1 cellular context compared by ENCODE assay signal in the genomic region with DNA sequence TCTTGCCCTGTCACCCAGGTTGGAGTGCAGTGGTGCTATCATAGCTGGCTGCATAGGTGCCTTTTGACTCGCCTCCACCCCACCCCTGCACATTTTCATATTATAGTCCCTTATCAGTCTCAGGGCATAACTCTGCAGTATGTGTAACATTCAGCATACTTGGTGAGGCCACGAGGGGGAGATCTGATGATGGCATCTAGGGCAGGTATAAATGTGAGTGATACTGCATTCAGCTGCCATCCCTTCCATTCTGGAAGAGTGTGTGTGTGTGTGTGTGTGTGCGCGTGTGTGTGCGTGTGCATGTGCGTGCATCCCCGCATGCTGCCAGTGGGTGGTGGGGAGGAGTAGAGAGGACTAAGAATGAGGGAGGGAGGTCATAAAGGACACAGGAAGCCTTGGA.
TF ChIP-seq lines count a peak whose summit lies in the region.

No MANE protein-coding gene starts in this region.

TF ChIP-seq in HEK293, 187 proteins besides CTCF, POLR2A, EP300 and RAD21 (continued from another document):
- TF ChIP-seq, protein P1, sequence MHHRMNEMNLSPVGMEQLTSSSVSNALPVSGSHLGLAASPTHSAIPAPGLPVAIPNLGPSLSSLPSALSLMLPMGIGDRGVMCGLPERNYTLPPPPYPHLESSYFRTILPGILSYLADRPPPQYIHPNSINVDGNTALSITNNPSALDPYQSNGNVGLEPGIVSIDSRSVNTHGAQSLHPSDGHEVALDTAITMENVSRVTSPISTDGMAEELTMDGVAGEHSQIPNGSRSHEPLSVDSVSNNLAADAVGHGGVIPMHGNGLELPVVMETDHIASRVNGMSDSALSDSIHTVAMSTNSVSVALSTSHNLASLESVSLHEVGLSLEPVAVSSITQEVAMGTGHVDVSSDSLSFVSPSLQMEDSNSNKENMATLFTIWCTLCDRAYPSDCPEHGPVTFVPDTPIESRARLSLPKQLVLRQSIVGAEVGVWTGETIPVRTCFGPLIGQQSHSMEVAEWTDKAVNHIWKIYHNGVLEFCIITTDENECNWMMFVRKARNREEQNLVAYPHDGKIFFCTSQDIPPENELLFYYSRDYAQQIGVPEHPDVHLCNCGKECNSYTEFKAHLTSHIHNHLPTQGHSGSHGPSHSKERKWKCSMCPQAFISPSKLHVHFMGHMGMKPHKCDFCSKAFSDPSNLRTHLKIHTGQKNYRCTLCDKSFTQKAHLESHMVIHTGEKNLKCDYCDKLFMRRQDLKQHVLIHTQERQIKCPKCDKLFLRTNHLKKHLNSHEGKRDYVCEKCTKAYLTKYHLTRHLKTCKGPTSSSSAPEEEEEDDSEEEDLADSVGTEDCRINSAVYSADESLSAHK (tag by site-specific recombination; IDR thresholded peaks at IDR 0.05), result 0 out of 2 replicates have a peak, but pooled peaks have one; percentile 20
- TF ChIP-seq, protein P2, sequence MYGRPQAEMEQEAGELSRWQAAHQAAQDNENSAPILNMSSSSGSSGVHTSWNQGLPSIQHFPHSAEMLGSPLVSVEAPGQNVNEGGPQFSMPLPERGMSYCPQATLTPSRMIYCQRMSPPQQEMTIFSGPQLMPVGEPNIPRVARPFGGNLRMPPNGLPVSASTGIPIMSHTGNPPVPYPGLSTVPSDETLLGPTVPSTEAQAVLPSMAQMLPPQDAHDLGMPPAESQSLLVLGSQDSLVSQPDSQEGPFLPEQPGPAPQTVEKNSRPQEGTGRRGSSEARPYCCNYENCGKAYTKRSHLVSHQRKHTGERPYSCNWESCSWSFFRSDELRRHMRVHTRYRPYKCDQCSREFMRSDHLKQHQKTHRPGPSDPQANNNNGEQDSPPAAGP (tag by site-specific recombination; IDR thresholded peaks at IDR 0.05), result 0 out of 2 replicates have a peak, but pooled peaks have one; percentile 23
- TF ChIP-seq ZNF2 (tag by site-specific recombination; IDR thresholded peaks at IDR 0.05) (peak; percentile 22; the same call in 1 of the 2 replicates), ZNF707 (tag by site-specific recombination; IDR thresholded peaks at IDR 0.05) (no peak), ZNF202 (tag by site-specific recombination; IDR thresholded peaks at IDR 0.05; ENCODE audit: borderline replicate concordance) (no peak), ZSCAN30 (tag by site-specific recombination; IDR thresholded peaks at IDR 0.05) (0 out of 2 replicates have a peak, but pooled peaks have one; percentile 33), ZNF23 (tag by site-specific recombination; IDR thresholded peaks at IDR 0.05; ENCODE audit: borderline replicate concordance) (no peak), ZNF140 (tag by site-specific recombination; IDR thresholded peaks at IDR 0.05) (no peak), ZFP41 (tag by site-specific recombination; IDR thresholded peaks at IDR 0.05; ENCODE audit: borderline replicate concordance) (no peak), ZNF416 (tag by site-specific recombination; IDR thresholded peaks at IDR 0.05) (no peak), ZNF335 (tag by site-specific recombination; conservative IDR thresholded peaks at IDR 0.05) (peak; percentile 30), KLF7 (tag by site-specific recombination; IDR thresholded peaks at IDR 0.05; ENCODE audit: borderline replicate concordance) (no peak), SP2 (tag by site-specific recombination; IDR thresholded peaks at IDR 0.05) (no peak), ZEB2 (tag by site-specific recombination; IDR thresholded peaks at IDR 0.05) (peak; percentile 83), ZBTB48 (tag by site-specific recombination; IDR thresholded peaks at IDR 0.05) (peak; percentile 86), ZNF146 (tag by site-specific recombination; IDR thresholded peaks at IDR 0.05) (no peak), SP7 (tag by site-specific recombination; IDR thresholded peaks at IDR 0.05) (peak; percentile 64), SP3 (tag by site-specific recombination; IDR thresholded peaks at IDR 0.05) (no peak), ZNF391 (tag by site-specific recombination; IDR thresholded peaks at IDR 0.05; ENCODE audit: borderline replicate concordance, low read depth) (no peak), ZXDB (tag by site-specific recombination; IDR thresholded peaks at IDR 0.05) (0 out of 2 replicates have a peak, but pooled peaks have one; percentile 34), ZIC2 (tag by site-specific recombination; IDR thresholded peaks at IDR 0.05) (peak; percentile 71; the same call in 1 of the 2 replicates), OSR2 (tag by site-specific recombination; IDR thresholded peaks at IDR 0.05) (no peak), ZNF658 (tag by site-specific recombination; IDR thresholded peaks at IDR 0.05) (no peak), ZNF350 (tag by site-specific recombination; IDR thresholded peaks at IDR 0.05) (no peak), MZF1 (tag by site-specific recombination; IDR thresholded peaks at IDR 0.05; ENCODE audit: borderline replicate concordance) (0 out of 2 replicates have a peak, but pooled peaks have one; percentile 40)
- TF ChIP-seq, protein P3, sequence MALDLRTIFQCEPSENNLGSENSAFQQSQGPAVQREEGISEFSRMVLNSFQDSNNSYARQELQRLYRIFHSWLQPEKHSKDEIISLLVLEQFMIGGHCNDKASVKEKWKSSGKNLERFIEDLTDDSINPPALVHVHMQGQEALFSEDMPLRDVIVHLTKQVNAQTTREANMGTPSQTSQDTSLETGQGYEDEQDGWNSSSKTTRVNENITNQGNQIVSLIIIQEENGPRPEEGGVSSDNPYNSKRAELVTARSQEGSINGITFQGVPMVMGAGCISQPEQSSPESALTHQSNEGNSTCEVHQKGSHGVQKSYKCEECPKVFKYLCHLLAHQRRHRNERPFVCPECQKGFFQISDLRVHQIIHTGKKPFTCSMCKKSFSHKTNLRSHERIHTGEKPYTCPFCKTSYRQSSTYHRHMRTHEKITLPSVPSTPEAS (tag by site-specific recombination; IDR thresholded peaks at IDR 0.05), result peak; percentile 95
- TF ChIP-seq, protein P4, sequence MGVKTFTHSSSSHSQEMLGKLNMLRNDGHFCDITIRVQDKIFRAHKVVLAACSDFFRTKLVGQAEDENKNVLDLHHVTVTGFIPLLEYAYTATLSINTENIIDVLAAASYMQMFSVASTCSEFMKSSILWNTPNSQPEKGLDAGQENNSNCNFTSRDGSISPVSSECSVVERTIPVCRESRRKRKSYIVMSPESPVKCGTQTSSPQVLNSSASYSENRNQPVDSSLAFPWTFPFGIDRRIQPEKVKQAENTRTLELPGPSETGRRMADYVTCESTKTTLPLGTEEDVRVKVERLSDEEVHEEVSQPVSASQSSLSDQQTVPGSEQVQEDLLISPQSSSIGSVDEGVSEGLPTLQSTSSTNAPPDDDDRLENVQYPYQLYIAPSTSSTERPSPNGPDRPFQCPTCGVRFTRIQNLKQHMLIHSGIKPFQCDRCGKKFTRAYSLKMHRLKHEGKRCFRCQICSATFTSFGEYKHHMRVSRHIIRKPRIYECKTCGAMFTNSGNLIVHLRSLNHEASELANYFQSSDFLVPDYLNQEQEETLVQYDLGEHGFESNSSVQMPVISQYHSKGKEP (tag by site-specific recombination; IDR thresholded peaks at IDR 0.05), result peak; percentile 37; the same call in 1 of the 2 replicates
- TF ChIP-seq, protein P5, sequence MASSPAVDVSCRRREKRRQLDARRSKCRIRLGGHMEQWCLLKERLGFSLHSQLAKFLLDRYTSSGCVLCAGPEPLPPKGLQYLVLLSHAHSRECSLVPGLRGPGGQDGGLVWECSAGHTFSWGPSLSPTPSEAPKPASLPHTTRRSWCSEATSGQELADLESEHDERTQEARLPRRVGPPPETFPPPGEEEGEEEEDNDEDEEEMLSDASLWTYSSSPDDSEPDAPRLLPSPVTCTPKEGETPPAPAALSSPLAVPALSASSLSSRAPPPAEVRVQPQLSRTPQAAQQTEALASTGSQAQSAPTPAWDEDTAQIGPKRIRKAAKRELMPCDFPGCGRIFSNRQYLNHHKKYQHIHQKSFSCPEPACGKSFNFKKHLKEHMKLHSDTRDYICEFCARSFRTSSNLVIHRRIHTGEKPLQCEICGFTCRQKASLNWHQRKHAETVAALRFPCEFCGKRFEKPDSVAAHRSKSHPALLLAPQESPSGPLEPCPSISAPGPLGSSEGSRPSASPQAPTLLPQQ (tag by site-specific recombination; IDR thresholded peaks at IDR 0.05), result 0 out of 2 replicates have a peak, but pooled peaks have one; percentile 44
- TF ChIP-seq, protein P6, sequence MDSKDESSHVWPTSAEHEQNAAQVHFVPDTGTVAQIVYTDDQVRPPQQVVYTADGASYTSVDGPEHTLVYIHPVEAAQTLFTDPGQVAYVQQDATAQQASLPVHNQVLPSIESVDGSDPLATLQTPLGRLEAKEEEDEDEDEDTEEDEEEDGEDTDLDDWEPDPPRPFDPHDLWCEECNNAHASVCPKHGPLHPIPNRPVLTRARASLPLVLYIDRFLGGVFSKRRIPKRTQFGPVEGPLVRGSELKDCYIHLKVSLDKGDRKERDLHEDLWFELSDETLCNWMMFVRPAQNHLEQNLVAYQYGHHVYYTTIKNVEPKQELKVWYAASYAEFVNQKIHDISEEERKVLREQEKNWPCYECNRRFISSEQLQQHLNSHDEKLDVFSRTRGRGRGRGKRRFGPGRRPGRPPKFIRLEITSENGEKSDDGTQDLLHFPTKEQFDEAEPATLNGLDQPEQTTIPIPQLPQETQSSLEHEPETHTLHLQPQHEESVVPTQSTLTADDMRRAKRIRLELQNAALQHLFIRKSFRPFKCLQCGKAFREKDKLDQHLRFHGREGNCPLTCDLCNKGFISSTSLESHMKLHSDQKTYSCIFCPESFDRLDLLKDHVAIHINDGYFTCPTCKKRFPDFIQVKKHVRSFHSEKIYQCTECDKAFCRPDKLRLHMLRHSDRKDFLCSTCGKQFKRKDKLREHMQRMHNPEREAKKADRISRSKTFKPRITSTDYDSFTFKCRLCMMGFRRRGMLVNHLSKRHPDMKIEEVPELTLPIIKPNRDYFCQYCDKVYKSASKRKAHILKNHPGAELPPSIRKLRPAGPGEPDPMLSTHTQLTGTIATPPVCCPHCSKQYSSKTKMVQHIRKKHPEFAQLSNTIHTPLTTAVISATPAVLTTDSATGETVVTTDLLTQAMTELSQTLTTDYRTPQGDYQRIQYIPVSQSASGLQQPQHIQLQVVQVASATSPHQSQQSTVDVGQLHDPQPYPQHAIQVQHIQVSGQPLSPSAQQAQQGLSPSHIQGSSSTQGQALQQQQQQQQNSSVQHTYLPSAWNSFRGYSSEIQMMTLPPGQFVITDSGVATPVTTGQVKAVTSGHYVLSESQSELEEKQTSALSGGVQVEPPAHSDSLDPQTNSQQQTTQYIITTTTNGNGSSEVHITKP (tag by site-specific recombination; IDR thresholded peaks at IDR 0.05), result peak; percentile 74
- TF ChIP-seq, protein P7, sequence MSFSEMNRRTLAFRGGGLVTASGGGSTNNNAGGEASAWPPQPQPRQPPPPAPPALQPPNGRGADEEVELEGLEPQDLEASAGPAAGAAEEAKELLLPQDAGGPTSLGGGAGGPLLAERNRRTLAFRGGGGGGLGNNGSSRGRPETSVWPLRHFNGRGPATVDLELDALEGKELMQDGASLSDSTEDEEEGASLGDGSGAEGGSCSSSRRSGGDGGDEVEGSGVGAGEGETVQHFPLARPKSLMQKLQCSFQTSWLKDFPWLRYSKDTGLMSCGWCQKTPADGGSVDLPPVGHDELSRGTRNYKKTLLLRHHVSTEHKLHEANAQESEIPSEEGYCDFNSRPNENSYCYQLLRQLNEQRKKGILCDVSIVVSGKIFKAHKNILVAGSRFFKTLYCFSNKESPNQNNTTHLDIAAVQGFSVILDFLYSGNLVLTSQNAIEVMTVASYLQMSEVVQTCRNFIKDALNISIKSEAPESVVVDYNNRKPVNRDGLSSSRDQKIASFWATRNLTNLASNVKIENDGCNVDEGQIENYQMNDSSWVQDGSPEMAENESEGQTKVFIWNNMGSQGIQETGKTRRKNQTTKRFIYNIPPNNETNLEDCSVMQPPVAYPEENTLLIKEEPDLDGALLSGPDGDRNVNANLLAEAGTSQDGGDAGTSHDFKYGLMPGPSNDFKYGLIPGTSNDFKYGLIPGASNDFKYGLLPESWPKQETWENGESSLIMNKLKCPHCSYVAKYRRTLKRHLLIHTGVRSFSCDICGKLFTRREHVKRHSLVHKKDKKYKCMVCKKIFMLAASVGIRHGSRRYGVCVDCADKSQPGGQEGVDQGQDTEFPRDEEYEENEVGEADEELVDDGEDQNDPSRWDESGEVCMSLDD (tag by site-specific recombination; IDR thresholded peaks at IDR 0.05), result no peak
